23 cellular contexts compared by ENCODE assay signal in the genomic region with DNA sequence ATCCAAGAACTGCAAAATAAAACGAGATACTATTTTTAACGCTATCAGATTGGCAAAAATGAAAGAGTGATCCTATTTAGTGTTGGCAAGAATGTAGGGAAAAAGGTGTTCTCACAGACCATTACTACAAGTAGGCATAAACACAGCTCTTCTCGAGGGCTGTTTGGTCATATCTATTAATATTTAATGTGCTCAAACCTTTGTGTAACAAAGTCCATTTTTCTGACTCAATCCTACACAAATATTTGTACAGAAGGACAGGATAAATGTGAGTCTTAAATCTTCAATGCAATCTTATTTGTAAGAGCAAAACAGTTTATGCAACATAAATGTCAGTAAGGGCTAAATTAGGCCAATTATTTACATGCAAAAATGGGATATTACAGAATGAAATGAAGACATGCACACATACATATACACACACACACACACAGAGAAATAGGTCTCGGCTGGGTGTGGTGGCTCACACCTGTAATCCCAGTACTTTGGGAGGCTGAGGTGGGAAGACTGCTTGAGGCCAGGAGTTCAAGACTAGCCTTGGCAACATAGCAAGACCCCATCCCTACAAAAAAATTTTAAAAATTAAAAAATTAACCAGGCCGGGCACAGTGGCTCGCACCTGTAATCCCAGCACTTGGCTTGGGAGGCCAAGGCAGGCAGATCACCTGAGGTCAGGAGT.
"Had no signal": no experiment of that assay in that cellular context is flagged by ENCODE, and none has a peak within 500 bp of the region (broad histone marks: within the 10 kb centered on the region; RNA-seq: fewer than 3 reads in every experiment).

No MANE protein-coding gene starts in this region.

- H3K27me3 Mint-ChIP-seq: activated CD4-positive, alpha-beta memory T cell treated with anti-CD3 and anti-CD28 coated beads for 36 hours; central memory CD8-positive, alpha-beta T cell; dendritic cell treated with granulocyte-macrophage colony-stimulating factor and Interleukin-4, amounts not matched to agents 40 ng/mL and 50 ng/mL, for 4 days; natural killer cell treated with Interleukin-12 subunit alpha and Interleukin-12 subunit beta and Interleukin-15 and Interleukin-18, amount 100 ng/mL, for 72 hours had no signal

- ATAC-seq: activated CD4-positive, CD25-positive, alpha-beta regulatory T cell treated with anti-CD3 and anti-CD28 coated beads, Interleukin-2, amount 50 U/mL, for 24 hours; activated naive CD4-positive, alpha-beta T cell treated with anti-CD3 and anti-CD28 coated beads, Interleukin-2, amount 50 U/mL, for 72 hours; activated T-cell treated with anti-CD3 and anti-CD28 coated beads, Interleukin-2, amount 50 U/mL, for 4 hours; heart right ventricle; mucosa of descending colon; natural killer cell treated with Interleukin-12 subunit alpha and Interleukin-12 subunit beta and Interleukin-15 and Interleukin-18, amount 100 ng/mL, for 72 hours; right cardiac atrium; stimulated activated naive CD8-positive, alpha-beta T cell treated with anti-CD3 and anti-CD28 coated beads, Interleukin-15, Interleukin-2, amounts not matched to agents 100 U/mL and 50 U/mL, for 24 hours had no signal

- H3K27ac ChIP-seq: esophagus muscularis mucosa, heart right ventricle, left ventricle myocardium inferior, thoracic aorta, uterus had no signal

- H3K36me3 ChIP-seq: uterus had no signal

- H3K27me3 ChIP-seq: esophagus muscularis mucosa, heart right ventricle, uterus had no signal

- H3K9me3 Mint-ChIP-seq: activated CD4-positive, alpha-beta memory T cell treated with anti-CD3 and anti-CD28 coated beads for 36 hours; activated naive CD4-positive, alpha-beta T cell treated with anti-CD3 and anti-CD28 coated beads, Interleukin-2, amount 50 U/mL, for 72 hours; activated T-cell treated with anti-CD3 and anti-CD28 coated beads, Interleukin-2, amount 50 U/mL, for 4 hours; activated T-helper 2 cell treated with anti-CD3 and anti-CD28 coated beads, Interferon-gamma antibody, Interleukin-2, Interleukin-4, amounts not matched to agents 10 μg/mL and 5 μg/mL and 100 μg/mL, durations not matched to agents 14 hours and 24 hours and 36 hours; central memory CD8-positive, alpha-beta T cell; dendritic cell treated with granulocyte-macrophage colony-stimulating factor and Interleukin-4, amounts not matched to agents 40 ng/mL and 50 ng/mL, for 4 days; endodermal cell; natural killer cell treated with Interleukin-12 subunit alpha and Interleukin-12 subunit beta and Interleukin-15 and Interleukin-18, amount 100 ng/mL, for 72 hours had no signal

- H3K4me1 Mint-ChIP-seq: central memory CD8-positive, alpha-beta T cell; endodermal cell had no signal

- H3K4me3 ChIP-seq: esophagus muscularis mucosa, heart right ventricle, left ventricle myocardium inferior, mucosa of descending colon, thoracic aorta, uterus had no signal

- H3K4me3 Mint-ChIP-seq: activated CD4-positive, alpha-beta memory T cell treated with anti-CD3 and anti-CD28 coated beads for 36 hours; activated T-cell treated with anti-CD3 and anti-CD28 coated beads, Interleukin-2, amount 50 U/mL, for 4 hours; central memory CD8-positive, alpha-beta T cell; dendritic cell treated with granulocyte-macrophage colony-stimulating factor and Interleukin-4, amounts not matched to agents 40 ng/mL and 50 ng/mL, for 4 days; endodermal cell; natural killer cell treated with Interleukin-12 subunit alpha and Interleukin-12 subunit beta and Interleukin-15 and Interleukin-18, amount 100 ng/mL, for 72 hours had no signal

- DNase-seq: activated CD4-positive, alpha-beta memory T cell treated with anti-CD3 and anti-CD28 coated beads for 36 hours; activated CD4-positive, alpha-beta T cell treated with anti-CD3 and anti-CD28 coated beads for 48 hours; activated naive CD4-positive, alpha-beta T cell; activated T-cell treated with anti-CD3 and anti-CD28 coated beads, Interleukin-2, amount 50 U/mL, for 4 hours; anterior cingulate cortex; endodermal cell; foreskin melanocyte; heart right ventricle; left ventricle myocardium inferior; mucosa of descending colon; right cardiac atrium; stimulated activated CD4-positive, alpha-beta T cell treated with anti-CD3 and anti-CD28 coated beads, Interleukin-4, amount 100 ng/mL, for 1 hour; stimulated activated naive CD8-positive, alpha-beta T cell treated with anti-CD3 and anti-CD28 coated beads, Interleukin-15, Interleukin-2, amounts not matched to agents 100 U/mL and 50 U/mL, for 24 hours; trophoblast cell; uterus had no signal

- H3K27ac Mint-ChIP-seq: activated CD4-positive, alpha-beta memory T cell treated with anti-CD3 and anti-CD28 coated beads for 36 hours; activated naive CD4-positive, alpha-beta T cell treated with anti-CD3 and anti-CD28 coated beads, Interleukin-2, amount 50 U/mL, for 72 hours; activated T-helper 2 cell treated with anti-CD3 and anti-CD28 coated beads, Interferon-gamma antibody, Interleukin-2, Interleukin-4, amounts not matched to agents 10 μg/mL and 5 μg/mL and 100 μg/mL, durations not matched to agents 14 hours and 24 hours and 36 hours; dendritic cell treated with granulocyte-macrophage colony-stimulating factor and Interleukin-4, amounts not matched to agents 40 ng/mL and 50 ng/mL, for 4 days; endodermal cell; natural killer cell treated with Interleukin-12 subunit alpha and Interleukin-12 subunit beta and Interleukin-15 and Interleukin-18, amount 100 ng/mL, for 72 hours had no signal

- H3K9me3 ChIP-seq: esophagus muscularis mucosa, heart right ventricle, left ventricle myocardium inferior, mucosa of descending colon, thoracic aorta, uterus had no signal

- H3K4me1 ChIP-seq: esophagus muscularis mucosa, heart right ventricle, left ventricle myocardium inferior, uterus had no signal
